Comparison of ENCODE assay signal across 1 cellular context in genomic region chr12:4563336-4563735, GRCh38.
TF ChIP-seq lines count a peak whose summit lies in the region.

No MANE protein-coding gene starts in this region.

TF ChIP-seq in GM12878, 131 proteins besides CTCF, POLR2A, EP300 and RAD21:
- no peak for TF ChIP-seq NR2F1 (conservative IDR thresholded peaks at IDR 0.05)
- TF ChIP-seq MTA3 (IDR thresholded peaks at IDR 0.05; ENCODE audit: borderline replicate concordance, low read length) = no peak
- TF ChIP-seq NFIC (IDR thresholded peaks at IDR 0.05; ENCODE audit: low read depth, low read length) = no peak
- no peak for TF ChIP-seq RBBP5 (conservative IDR thresholded peaks at IDR 0.05)
- TF ChIP-seq TAF1 (IDR thresholded peaks at IDR 0.05; ENCODE audit: borderline replicate concordance, low read depth, low read length) = no peak
- TF ChIP-seq ZZZ3 (IDR thresholded peaks at IDR 0.05; ENCODE audit: control insufficient read depth, insufficient read length, low read depth) = no peak
- TF ChIP-seq RUNX3 (IDR thresholded peaks at IDR 0.05; ENCODE audit: low read length) = peak; percentile 40
- TF ChIP-seq ELK1 (IDR thresholded peaks at IDR 0.05; ENCODE audit: low read depth, low read length) = no peak
- TF ChIP-seq NKRF (conservative IDR thresholded peaks at IDR 0.05) = no peak
- no peak for TF ChIP-seq SMAD5 (IDR thresholded peaks at IDR 0.05; ENCODE audit: low read depth)
- no peak for TF ChIP-seq E2F8 (IDR thresholded peaks at IDR 0.05; ENCODE audit: low read depth, partially characterized antibody)
- no peak for TF ChIP-seq ZBTB33 (IDR thresholded peaks at IDR 0.05)
- TF ChIP-seq TCF7 (IDR thresholded peaks at IDR 0.05; ENCODE audit: borderline replicate concordance) = peak; percentile 69
- TF ChIP-seq ATF3 (IDR thresholded peaks at IDR 0.05; ENCODE audit: borderline replicate concordance, extremely low read depth, low read depth, low read length) = no peak
- TF ChIP-seq BMI1 (IDR thresholded peaks at IDR 0.05; ENCODE audit: borderline replicate concordance) = no peak
- no peak for TF ChIP-seq IRF3 (IDR thresholded peaks at IDR 0.05)
